In the genomic region with DNA sequence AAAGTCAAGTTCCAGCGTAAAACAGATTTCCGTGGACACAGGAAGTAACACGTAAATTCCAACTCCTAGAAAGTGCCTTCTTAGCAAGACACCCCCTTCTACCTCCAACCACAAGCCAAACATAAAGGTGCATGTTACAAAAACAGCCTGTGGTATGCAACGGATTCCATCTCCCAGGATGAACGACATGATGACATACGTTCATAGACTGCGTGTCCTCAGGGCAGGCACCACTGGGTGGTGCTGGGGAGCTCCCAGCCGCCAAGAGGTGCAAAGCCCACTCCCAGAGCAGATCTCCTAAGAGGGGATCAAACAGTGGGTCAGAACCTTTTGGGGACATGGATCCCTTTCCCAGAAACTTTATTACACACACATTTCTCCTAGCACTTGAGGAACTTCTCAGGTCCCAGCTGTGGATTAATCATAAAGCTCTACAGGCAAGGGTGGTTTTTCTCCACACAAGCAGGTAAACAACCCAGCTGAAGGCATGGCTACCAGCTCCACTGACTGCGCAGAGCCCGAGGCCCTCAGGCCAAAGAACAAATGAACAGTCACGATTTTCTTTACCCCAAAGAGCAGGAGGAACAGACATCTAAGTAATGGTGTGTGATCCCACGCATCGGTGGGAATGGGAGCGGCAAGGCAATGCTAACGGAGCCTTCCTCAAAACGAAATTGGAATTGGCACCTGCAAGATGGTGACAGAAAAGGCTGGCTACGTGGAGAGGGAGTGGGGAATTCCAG, we compare ENCODE assay signal across 7 cellular contexts. TPM values are rescaled to one million over a fixed set of nuclear protein-coding genes. Genes with fewer than 3 reads are reported as not detected.
DNase-seq lines count a peak whose midpoint lies in the region; ATAC-seq and TF ChIP-seq lines count a peak whose summit lies in the region.

No MANE protein-coding gene starts in this region.

- no peak overlapping the region for H3K27ac ChIP-seq in VCaP
- peak overlapping the region; percentile 78 to 82 for H3K27ac ChIP-seq in right atrium auricular region
- H3K27ac ChIP-seq in subcutaneous abdominal adipose tissue (ENCODE audit: low read depth, low read length), result peak overlapping the region; percentile 87

- no peak overlapping the region for H3K4me3 ChIP-seq in HAP-1
- no peak overlapping the region for H3K4me3 ChIP-seq in right atrium auricular region
- H3K4me3 ChIP-seq in subcutaneous abdominal adipose tissue (ENCODE audit: low read depth in 1 of 5, low read length in 5 of 5), result peak overlapping the region in 4 of 5 donors; percentile 15 to 43 (median 27)

- no peak overlapping the region for H3K27ac Mint-ChIP-seq in natural killer cell treated with Interleukin-12 subunit alpha and Interleukin-12 subunit beta and Interleukin-15 and Interleukin-18, amount 100 ng/mL, for 72 hours

- TF ChIP-seq CTCF in VCaP (conservative IDR thresholded peaks at IDR 0.05) (peak; percentile 2; the same call in 1 of the 2 replicates), right atrium auricular region (IDR thresholded peaks at IDR 0.05) (peak in 1 of 2 donors; percentile 59)

- peaks cover 46 to 53% of the 10 kb centered on the region in 2 donors for H3K4me1 Mint-ChIP-seq in natural killer cell treated with Interleukin-12 subunit alpha and Interleukin-12 subunit beta and Interleukin-15 and Interleukin-18, amount 100 ng/mL, for 72 hours (ENCODE audit: low read depth in 2 of 2)

- H3K4me1 ChIP-seq in HAP-1, result peaks cover 44% of the 10 kb centered on the region
- peaks cover 0 to 85% of the 10 kb centered on the region in 2 donors for H3K4me1 ChIP-seq in right atrium auricular region
- peaks cover 42 to 83% (median 79%) of the 10 kb centered on the region in 5 donors for H3K4me1 ChIP-seq in subcutaneous abdominal adipose tissue (ENCODE audit: control insufficient read depth in 5 of 5, insufficient read depth in 5 of 5, low read length in 5 of 5)

- no peaks in the 10 kb centered on the region for H3K9me3 Mint-ChIP-seq in natural killer cell treated with Interleukin-12 subunit alpha and Interleukin-12 subunit beta and Interleukin-15 and Interleukin-18, amount 100 ng/mL, for 72 hours

- in situ Hi-C loops in HAP-1 (cut with MboI; ENCODE audit: low sequenced_read_pairs), result no loop called here

- H3K4me3 Mint-ChIP-seq in natural killer cell treated with Interleukin-12 subunit alpha and Interleukin-12 subunit beta and Interleukin-15 and Interleukin-18, amount 100 ng/mL, for 72 hours, result no peak overlapping the region

- H3K27me3 Mint-ChIP-seq in natural killer cell treated with Interleukin-12 subunit alpha and Interleukin-12 subunit beta and Interleukin-15 and Interleukin-18, amount 100 ng/mL, for 72 hours, result no peaks in the 10 kb centered on the region

- peak overlapping the region in 3 of 5 donors; percentile 11 to 57 (median 23) for H3K9ac ChIP-seq in subcutaneous abdominal adipose tissue (ENCODE audit: low read length in 5 of 5)

- H3K27me3 ChIP-seq in HAP-1 (ENCODE audit: low read depth) (no peaks in the 10 kb centered on the region), right atrium auricular region (no peaks in the 10 kb centered on the region), subcutaneous abdominal adipose tissue (ENCODE audit: control insufficient read depth in 5 of 5, insufficient read depth in 4 of 5, low read length in 5 of 5) (no peaks in the 10 kb centered on the region)

- H3K9me3 ChIP-seq in HAP-1 (no peaks in the 10 kb centered on the region), right atrium auricular region (no peaks in the 10 kb centered on the region), subcutaneous abdominal adipose tissue (ENCODE audit: control insufficient read depth in 5 of 5, low read length in 5 of 5) (no peaks in the 10 kb centered on the region)

- no peaks in the 10 kb centered on the region for H3K36me3 Mint-ChIP-seq in natural killer cell treated with Interleukin-12 subunit alpha and Interleukin-12 subunit beta and Interleukin-15 and Interleukin-18, amount 100 ng/mL, for 72 hours

- H3K36me3 ChIP-seq in HAP-1 (replicated peaks) (peaks cover 3% of the 10 kb centered on the region), right atrium auricular region (peaks cover 18% of the 10 kb centered on the region), subcutaneous abdominal adipose tissue (ENCODE audit: control insufficient read depth in 5 of 5, insufficient read depth in 5 of 5, low read length in 5 of 5) (peaks cover 0 to 33% (median 20%) of the 10 kb centered on the region in 5 donors)

- ATAC-seq in natural killer cell treated with Interleukin-12 subunit alpha and Interleukin-12 subunit beta and Interleukin-15 and Interleukin-18, amount 100 ng/mL, for 72 hours, result no peak

- DNase-seq in HAP-1 (ENCODE audit: low spot score in 2 of 2) (peak; percentile 16 to 59), right atrium auricular region (ENCODE audit: low spot score) (no peak), NCI-H345 treated with DMSO at 0.1 percent for 48 hours (lab: John Stamatoyannopoulos, UW; ENCODE audit: unreplicated experiment) (no peak), SHP77 treated with DMSO at 0.1 percent for 48 hours (lab: John Stamatoyannopoulos, UW) (no peak)
- no peak for DNase-seq in natural killer cell treated with Interleukin-12 subunit alpha and Interleukin-12 subunit beta and Interleukin-15 and Interleukin-18, amount 100 ng/mL, for 72 hours (ENCODE audit: low spot score)

RNA-seq across cellular contexts. Expression of a gene that starts 13.8 kb away (rescaled TPM):
- total RNA-seq in right atrium auricular region, result 1,000 to 10,000 TPM; 1,145 to 1,486 TPM
- 100 to 1,000 TPM; 136 to 207 TPM for total RNA-seq in natural killer cell treated with Interleukin-12 subunit alpha and Interleukin-12 subunit beta and Interleukin-15 and Interleukin-18, amount 100 ng/mL, for 72 hours

Comparison
In these comparisons a context has a peak if more than half of its experiments do, and no peak if none do; other contexts are left out.
1. DNase-seq: peak in HAP-1 (2 of 2); none in right atrium auricular region (single experiment), NCI-H345 treated with DMSO at 0.1 percent for 48 hours (single experiment), SHP77 treated with DMSO at 0.1 percent for 48 hours (single experiment) and natural killer cell treated with Interleukin-12 subunit alpha and Interleukin-12 subunit beta and Interleukin-15 and Interleukin-18, amount 100 ng/mL, for 72 hours (single experiment).
2. H3K4me3 ChIP-seq: peak in subcutaneous abdominal adipose tissue (4 of 5); none in HAP-1 (single experiment) and right atrium auricular region (0 of 2).
3. RNA of a gene that starts 13.8 kb away (total RNA-seq): 1,145 to 1,486 TPM in right atrium auricular region; 136 to 207 TPM in natural killer cell treated with Interleukin-12 subunit alpha and Interleukin-12 subunit beta and Interleukin-15 and Interleukin-18, amount 100 ng/mL, for 72 hours; every median in the first group is over 4 times any median in the second.